ENCODE assay signal across 1 cellular context in genomic region chr9:86353591-86354047, GRCh38.
TF ChIP-seq lines count a peak whose summit lies in the region.

No MANE protein-coding gene starts in this region.

TF ChIP-seq in IMR-90, 13 proteins besides CTCF, POLR2A, EP300 and RAD21 (continued from another document):
- no peak for TF ChIP-seq USF2 (IDR thresholded peaks at IDR 0.05; ENCODE audit: low read depth, low read length)
- TF ChIP-seq SMC3 (IDR thresholded peaks at IDR 0.05; ENCODE audit: low read depth, low read length) = no peak
- no peak for TF ChIP-seq RFX5 (IDR thresholded peaks at IDR 0.05; ENCODE audit: low read depth, low read length)
- no peak for TF ChIP-seq MXI1 (IDR thresholded peaks at IDR 0.05; ENCODE audit: borderline replicate concordance, low read depth, low read length)
- no peak for TF ChIP-seq MAFK (IDR thresholded peaks at IDR 0.05; ENCODE audit: low read depth, low read length)
